Comparison of ENCODE assay signal across 11 cellular contexts in genomic region chr2:233079473-233079877, GRCh38. TPM values are rescaled to one million over a fixed set of nuclear protein-coding genes. Genes with fewer than 3 reads are reported as not detected.
DNase-seq lines count a peak whose midpoint lies in the region; ATAC-seq lines count a peak whose summit lies in the region.
"Had no signal": no experiment of that assay in that cellular context is flagged by ENCODE, and none has a peak within 500 bp of the region (broad histone marks: within the 10 kb centered on the region; RNA-seq: fewer than 3 reads in every experiment).

No MANE protein-coding gene starts in this region.

- H3K36me3 Mint-ChIP-seq in T-helper 17 cell (ENCODE audit: low read depth) (peaks cover 10% of the 10 kb centered on the region), naive B cell (peaks cover 20 to 23% of the 10 kb centered on the region in 2 donors)

- H3K27ac Mint-ChIP-seq in T-helper 17 cell (peak overlapping the region; percentile 99), naive B cell (peak overlapping the region in 4 of 6 donors; percentile 83 to 100 (median 94))

- H3K4me3 Mint-ChIP-seq in T-helper 17 cell (peak overlapping the region; percentile 88), naive B cell (peak overlapping the region in 7 of 8 donors; percentile 72 to 93 (median 85))

- H3K4me1 Mint-ChIP-seq in T-helper 17 cell (peaks cover 65% of the 10 kb centered on the region), naive B cell (peaks cover 68 to 70% (median 68%) of the 10 kb centered on the region in 3 donors)

- ATAC-seq in GM18873 (IDR thresholded peaks at IDR 0.05; ENCODE audit: low FRiP score, unreplicated experiment) (peak; percentile 30), HG02678 (IDR thresholded peaks at IDR 0.05; ENCODE audit: unreplicated experiment) (peak; percentile 34), T-helper 17 cell (peak; percentile 8), naive B cell (ENCODE audit: low read depth in 2 of 2) (peak; percentile 10 to 13)

- no peaks in the 10 kb centered on the region for H3K9me3 Mint-ChIP-seq in naive B cell

- H3K27me3 Mint-ChIP-seq in T-helper 17 cell (no peaks in the 10 kb centered on the region), naive B cell (no peaks in the 10 kb centered on the region)

- DNase-seq in T-helper 17 cell (no peak), naive B cell (peak; percentile 59), HuH-7 (ENCODE audit: low spot score) (no peak), NCI-H2081 (lab: John Stamatoyannopoulos, UW) (no peak)
- DNase-seq in stimulated activated naive CD4-positive, alpha-beta T cell treated with Interleukin-2 at 50 U/mL for 16 hours (lab: John Stamatoyannopoulos, UW): no peak
- no peak for DNase-seq in stimulated activated CD4-positive, alpha-beta T cell treated with anti-CD3 and anti-CD28 coated beads, Interleukin-4, amount 100 ng/mL, for 1 hour
- DNase-seq: GM23248 had no signal

- H3K9me3 ChIP-seq in T-helper 17 cell (ENCODE audit: control insufficient read depth, low read length, poor library complexity, severe bottlenecking): no peaks in the 10 kb centered on the region
- H3K9me3 ChIP-seq: SJSA1, tibial artery had no signal

RNA-seq across cellular contexts. Expression of gene INPP5D, which starts 19.3 kb away (rescaled TPM):
- 100 to 1,000 TPM; 163 to 184 TPM for total RNA-seq in T-helper 17 cell
- 100 to 1,000 TPM in 4 of 6 donors, 10 to 100 TPM in 2; 56.8 to 230 (median 102) TPM for polyA plus RNA-seq in naive B cell (ENCODE audit: low read depth in 6 of 6)
- total RNA-seq: GM23248 had no signal

RNA-seq across cellular contexts. Expression of gene NEU2, which starts 47.0 kb away (rescaled TPM):
- not detected for total RNA-seq in T-helper 17 cell
- not detected for polyA plus RNA-seq in naive B cell (ENCODE audit: low read depth in 6 of 6)
- total RNA-seq: GM23248, SJSA1 had no signal
- polyA plus RNA-seq: GM23248 had no signal
